In genomic region chr5:68239485-68239884, GRCh38 we compare ENCODE assay signal across 1 cellular context.
TF ChIP-seq lines count a peak whose summit lies in the region.

No MANE protein-coding gene starts in this region.

TF ChIP-seq in HepG2, 621 proteins besides CTCF, POLR2A, EP300 and RAD21 (continued from another document and continues in another):
- TF ChIP-seq KIAA2018 (CRISPR knock-in tag; IDR thresholded peaks at IDR 0.05; ENCODE audit: borderline replicate concordance) (no peak), ELK4 (CRISPR knock-in tag; IDR thresholded peaks at IDR 0.05; ENCODE audit: borderline replicate concordance) (no peak), ZNF333 (CRISPR knock-in tag; IDR thresholded peaks at IDR 0.05; ENCODE audit: borderline replicate concordance) (no peak), TP53 (CRISPR knock-in tag; conservative IDR thresholded peaks at IDR 0.05) (no peak), ZFP36L1 (CRISPR knock-in tag; IDR thresholded peaks at IDR 0.05) (peak; percentile 60; the same call in 1 of the 2 replicates), ZNF17 (CRISPR knock-in tag; IDR thresholded peaks at IDR 0.05) (no peak), IKZF1 (IDR thresholded peaks at IDR 0.05) (no peak), ZNF784 (CRISPR knock-in tag; IDR thresholded peaks at IDR 0.05; ENCODE audit: borderline replicate concordance) (no peak), XBP1 (CRISPR knock-in tag; IDR thresholded peaks at IDR 0.05) (no peak), ZNF839 (CRISPR knock-in tag; IDR thresholded peaks at IDR 0.05; ENCODE audit: borderline replicate concordance) (no peak), TFDP2 (CRISPR knock-in tag; IDR thresholded peaks at IDR 0.05) (peak; percentile 49; the same call in 1 of the 2 replicates), ZNF597 (CRISPR knock-in tag; IDR thresholded peaks at IDR 0.05) (no peak), ZNF253 (CRISPR knock-in tag; IDR thresholded peaks at IDR 0.05; ENCODE audit: borderline replicate concordance) (no peak), DRAP1 (CRISPR knock-in tag; IDR thresholded peaks at IDR 0.05) (peak; percentile 48; the same call in 1 of the 2 replicates), ZNF564 (CRISPR knock-in tag; IDR thresholded peaks at IDR 0.05) (no peak), HDAC2 (CRISPR knock-in tag; IDR thresholded peaks at IDR 0.05) (peak; percentile 99), EED (CRISPR knock-in tag; IDR thresholded peaks at IDR 0.05) (no peak), PHB2 (IDR thresholded peaks at IDR 0.05; ENCODE audit: partially characterized antibody) (no peak), POGZ (CRISPR knock-in tag; IDR thresholded peaks at IDR 0.05) (peak; percentile 97), ZNF503 (CRISPR knock-in tag; IDR thresholded peaks at IDR 0.05) (peak; percentile 90; the same call in 1 of the 2 replicates), RERE (CRISPR knock-in tag; IDR thresholded peaks at IDR 0.05; ENCODE audit: low read depth) (peak; percentile 86), PAF1 (CRISPR knock-in tag; IDR thresholded peaks at IDR 0.05) (no peak), ZNF432 (CRISPR knock-in tag; IDR thresholded peaks at IDR 0.05; ENCODE audit: borderline replicate concordance) (no peak), HNRNPL (IDR thresholded peaks at IDR 0.05; ENCODE audit: low read depth, low read length) (no peak), MBD4 (IDR thresholded peaks at IDR 0.05; ENCODE audit: borderline replicate concordance, low read length) (no peak), ZNF124 (CRISPR knock-in tag; IDR thresholded peaks at IDR 0.05) (peak; percentile 75; the same call in 1 of the 2 replicates), GPBP1L1 (CRISPR knock-in tag; IDR thresholded peaks at IDR 0.05) (no peak), THAP9 (CRISPR knock-in tag; IDR thresholded peaks at IDR 0.05; ENCODE audit: borderline replicate concordance) (no peak), ZNF446 (CRISPR knock-in tag; IDR thresholded peaks at IDR 0.05) (no peak), DR1 (CRISPR knock-in tag; IDR thresholded peaks at IDR 0.05) (no peak)
